In the genomic region with DNA sequence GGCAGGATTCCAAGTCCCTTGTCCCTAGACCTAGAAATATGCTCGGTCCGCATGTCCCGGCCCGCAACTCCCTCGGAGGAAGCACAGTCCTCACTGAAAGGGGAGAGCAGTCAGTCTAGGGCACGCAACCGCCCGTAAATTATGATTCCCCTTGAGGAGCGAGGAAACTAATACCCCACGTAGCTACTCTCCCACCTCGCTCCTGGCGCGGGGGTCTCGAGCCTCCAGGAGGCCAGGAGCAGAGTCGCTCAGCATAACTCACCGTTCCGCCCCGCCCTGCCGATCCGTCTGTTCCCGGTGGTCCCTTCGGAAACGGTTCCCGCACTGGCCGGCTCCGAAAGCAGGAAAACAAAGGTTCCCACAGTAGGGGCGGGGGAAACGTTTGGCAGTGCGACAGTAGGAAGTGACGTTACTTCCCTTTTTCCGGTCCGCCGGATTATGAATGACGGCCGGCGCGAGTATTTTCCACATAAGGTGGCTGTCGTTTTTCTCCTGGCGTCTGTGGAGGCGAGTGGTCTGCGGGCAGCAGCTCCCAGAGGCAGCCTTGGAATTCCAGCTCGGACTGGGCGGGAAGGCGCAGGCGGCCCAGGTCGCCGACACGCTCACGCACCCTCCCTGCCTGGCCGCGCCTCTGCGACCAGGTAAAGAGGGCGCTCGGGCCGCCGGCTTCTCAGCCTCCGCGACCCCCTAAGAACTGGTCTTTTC, we compare ENCODE assay signal across 8 cellular contexts. TPM values are rescaled to one million over a fixed set of nuclear protein-coding genes. Genes with fewer than 3 reads are reported as not detected.
DNase-seq lines count a peak whose midpoint lies in the region; ATAC-seq and TF ChIP-seq lines count a peak whose summit lies in the region.

TSS of gene GSTCD (plus strand) at position 409 of the 705 bp plus-strand sequence. CDS start 8,830 bp downstream, outside the sequence.
A gene with protein sequence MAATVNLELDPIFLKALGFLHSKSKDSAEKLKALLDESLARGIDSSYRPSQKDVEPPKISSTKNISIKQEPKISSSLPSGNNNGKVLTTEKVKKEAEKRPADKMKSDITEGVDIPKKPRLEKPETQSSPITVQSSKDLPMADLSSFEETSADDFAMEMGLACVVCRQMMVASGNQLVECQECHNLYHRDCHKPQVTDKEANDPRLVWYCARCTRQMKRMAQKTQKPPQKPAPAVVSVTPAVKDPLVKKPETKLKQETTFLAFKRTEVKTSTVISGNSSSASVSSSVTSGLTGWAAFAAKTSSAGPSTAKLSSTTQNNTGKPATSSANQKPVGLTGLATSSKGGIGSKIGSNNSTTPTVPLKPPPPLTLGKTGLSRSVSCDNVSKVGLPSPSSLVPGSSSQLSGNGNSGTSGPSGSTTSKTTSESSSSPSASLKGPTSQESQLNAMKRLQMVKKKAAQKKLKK (minus strand): TSS at position 314 of the 705 bp plus-strand sequence. CDS start 8,684 bp downstream, outside the sequence.

- H3K9me3 ChIP-seq in mucosa of descending colon: no peaks in the 10 kb centered on the region

- TF ChIP-seq CTCF in mucosa of descending colon (IDR thresholded peaks at IDR 0.05): no peak

- no peaks in the 10 kb centered on the region for H3K9me3 Mint-ChIP-seq in IgD-negative memory B cell

- ATAC-seq in GM21529 (IDR thresholded peaks at IDR 0.05; ENCODE audit: unreplicated experiment) (peak; percentile 75), mucosa of descending colon (peak; percentile 100)

- no peaks in the 10 kb centered on the region for H3K27me3 Mint-ChIP-seq in IgD-negative memory B cell

- peak within 1 kb of the TSS; percentile 94 to 99 (median 95) for H3K27ac Mint-ChIP-seq in IgD-negative memory B cell

- DNase-seq in DMS 273 treated with DMSO at 0.1 percent for 48 hours (lab: John Stamatoyannopoulos, UW) (peak; percentile 75), OCI-M2 (lab: John Stamatoyannopoulos, UW; ENCODE audit: unreplicated experiment) (peak; percentile 14), activated T-cell treated with anti-CD3 and anti-CD28 coated beads for 48 hours (ENCODE audit: low read depth) (peak; percentile 85), epithelial cell of prostate (ENCODE audit: low read depth, low spot score) (peak; percentile 74), mucosa of descending colon (peak; percentile 93 to 96 (median 95))
- peak; percentile 79 for DNase-seq in stimulated activated CD8-positive, alpha-beta memory T cell treated with anti-CD3 and anti-CD28 coated beads, Interleukin-4, amount 100 ng/mL, for 24 hours (ENCODE audit: low read depth)

- H3K4me3 Mint-ChIP-seq in IgD-negative memory B cell: peak within 1 kb of the TSS; percentile 99 to 100 (median 100)

- no peaks in the 10 kb centered on the region for H3K36me3 ChIP-seq in mucosa of descending colon (ENCODE audit: low read depth)

- peaks cover 22 to 35% (median 29%) of the 10 kb centered on the region in 3 donors for H3K4me1 Mint-ChIP-seq in IgD-negative memory B cell

- H3K36me3 Mint-ChIP-seq in IgD-negative memory B cell: peaks cover 2% of the 10 kb centered on the region

- peaks cover 9% of the 10 kb centered on the region for H3K4me1 ChIP-seq in mucosa of descending colon (ENCODE audit: low read depth)

- H3K4me3 ChIP-seq in mucosa of descending colon: peak within 1 kb of the TSS; percentile 83

- intact Hi-C loops in mucosa of descending colon (cut with DNase I, micrococcal nuclease): no loop called here

- peak within 1 kb of the TSS; percentile 68 for H3K27ac ChIP-seq in epithelial cell of prostate

RNA-seq across cellular contexts. Expression of gene GSTCD, which starts in this region (rescaled TPM):
- 2.0 TPM for polyA plus RNA-seq in IgD-negative memory B cell
- total RNA-seq in mucosa of descending colon: 10 to 100 TPM in 2 of 3 donors, 1 to 10 TPM in 1; 6.7 to 11.6 (median 10.1) TPM

RNA-seq across cellular contexts. Expression of the second gene that starts in this region (rescaled TPM):
- polyA plus RNA-seq in IgD-negative memory B cell: 33.0 TPM
- total RNA-seq in mucosa of descending colon: 10 to 100 TPM; 15.9 to 18.7 (median 17.1) TPM

Comparison
In these comparisons a context has a peak if more than half of its experiments do, and no peak if none do; other contexts are left out.
1. Peak in every context shown above with its lines: DNase-seq, ATAC-seq, H3K4me3 ChIP-seq and H3K27ac ChIP-seq.
2. DNase-seq: peak in every context shown above with its lines; median percentile 95 in mucosa of descending colon; 85 in activated T-cell treated with anti-CD3 and anti-CD28 coated beads for 48 hours; 79 in stimulated activated CD8-positive, alpha-beta memory T cell treated with anti-CD3 and anti-CD28 coated beads, Interleukin-4, amount 100 ng/mL, for 24 hours; 75 in DMS 273 treated with DMSO at 0.1 percent for 48 hours; 74 in epithelial cell of prostate; 14 in OCI-M2.